Comparison of ENCODE assay signal across 15 cellular contexts in genomic region chr9:130194406-130194932, GRCh38. TPM values are rescaled to one million over a fixed set of nuclear protein-coding genes. Genes with fewer than 3 reads are reported as not detected.
DNase-seq lines count a peak whose midpoint lies in the region; ATAC-seq and TF ChIP-seq lines count a peak whose summit lies in the region.
"Had no signal": no experiment of that assay in that cellular context is flagged by ENCODE, and none has a peak within 500 bp of the region (broad histone marks: within the 10 kb centered on the region; RNA-seq: fewer than 3 reads in every experiment).

No MANE protein-coding gene starts in this region.

- H4K8ac ChIP-seq in trophoblast cell (ENCODE audit: low read depth, low read length): no peak overlapping the region

- no peak overlapping the region for H2BK12ac ChIP-seq in trophoblast cell (ENCODE audit: low read length)

- no peak overlapping the region for H2AFZ ChIP-seq in trophoblast cell (ENCODE audit: insufficient read depth, low read length, poor library complexity)

- no peaks in the 10 kb centered on the region for H3K9me3 ChIP-seq in BE2C
- H3K9me3 ChIP-seq in RWPE2 (ENCODE audit: severe bottlenecking): no peaks in the 10 kb centered on the region
- H3K9me3 ChIP-seq in trophoblast cell (ENCODE audit: insufficient read depth, low read depth, low read length): no peaks in the 10 kb centered on the region
- H3K9me3 ChIP-seq: HAP-1 had no signal

- peak overlapping the region; percentile 9 for H3K4ac ChIP-seq in trophoblast cell (ENCODE audit: low read depth, low read length)

- H4K12ac ChIP-seq in trophoblast cell (ENCODE audit: low read depth, low read length): no peak overlapping the region

- no peak overlapping the region for H3K23ac ChIP-seq in trophoblast cell (ENCODE audit: low read length)

- H3K4me3 ChIP-seq in BE2C (ENCODE audit: low read depth, low read length) (peak overlapping the region; percentile 36), RWPE2 (ENCODE audit: severe bottlenecking) (no peak overlapping the region), trophoblast cell (ENCODE audit: low read depth, low read length) (no peak overlapping the region)
- H3K4me3 ChIP-seq: HAP-1 had no signal

- H4K91ac ChIP-seq in trophoblast cell (ENCODE audit: low read depth, low read length): no peak overlapping the region

- H3K14ac ChIP-seq in trophoblast cell (ENCODE audit: low read length): no peak overlapping the region

- no peak overlapping the region for H3K9ac ChIP-seq in trophoblast cell (ENCODE audit: low read length)

- H3K4me2 ChIP-seq in trophoblast cell (ENCODE audit: low read length): no peak overlapping the region

- peak overlapping the region; percentile 25 for H3K18ac ChIP-seq in trophoblast cell (ENCODE audit: low read length)

- H3K27ac ChIP-seq in RWPE2 (ENCODE audit: poor library complexity, severe bottlenecking): no peak overlapping the region
- H3K27ac ChIP-seq in trophoblast cell (ENCODE audit: low read depth, low read length): no peak overlapping the region
- H3K27ac ChIP-seq: epithelial cell of prostate had no signal

- H3K36me3 ChIP-seq in BE2C: peaks cover 7% of the 10 kb centered on the region
- H3K36me3 ChIP-seq in RWPE2 (ENCODE audit: low read depth): no peaks in the 10 kb centered on the region
- H3K36me3 ChIP-seq in trophoblast cell (ENCODE audit: control insufficient read depth in 1 of 2, insufficient read depth in 2 of 2, low read length in 2 of 2): peaks cover 0 to 3% of the 10 kb centered on the region in 2 experiments
- H3K36me3 ChIP-seq: HAP-1 had no signal

- H3K27me3 ChIP-seq in BE2C (no peaks in the 10 kb centered on the region), RWPE2 (ENCODE audit: insufficient read depth, poor library complexity, severe bottlenecking) (no peaks in the 10 kb centered on the region), trophoblast cell (ENCODE audit: insufficient read depth, low read length) (no peaks in the 10 kb centered on the region)

- peaks cover 2% of the 10 kb centered on the region for H3K79me2 ChIP-seq in trophoblast cell (ENCODE audit: control insufficient read depth, insufficient read depth, low read length, poor library complexity)

- H3K36me3 Mint-ChIP-seq in activated CD4-positive, alpha-beta T cell treated with anti-CD3 and anti-CD28 coated beads, Interleukin-2, amount 10 ng/mL, durations not matched to agents 7 days and 5 days (ENCODE audit: low read depth): no peaks in the 10 kb centered on the region
- H3K36me3 Mint-ChIP-seq: activated CD8-positive, alpha-beta memory T cell treated with anti-CD3 and anti-CD28 coated beads, Interleukin-2, amount 10 ng/mL, durations not matched to agents 7 days and 5 days; CD8-positive, alpha-beta T cell had no signal

- peak; percentile 20; the same call in 2 of the 3 replicates for ATAC-seq in RWPE2 (ENCODE audit: low read depth)
- ATAC-seq in esophagus mucosa: peak; percentile 24
- ATAC-seq: activated CD8-positive, alpha-beta memory T cell treated with anti-CD3 and anti-CD28 coated beads, Interleukin-2, amount 10 ng/mL, durations not matched to agents 7 days and 5 days; CD8-positive, alpha-beta T cell had no signal

- no CpG with 5 or more reads among the region's 6 CpGs for WGBS in trophoblast cell (ENCODE audit: extremely low coverage, insufficient coverage, insufficient read length)

- CTCF ChIA-PET in activated CD4-positive, alpha-beta T cell treated with anti-CD3 and anti-CD28 coated beads, Interleukin-2, amount 10 ng/mL, durations not matched to agents 7 days and 5 days (lab: Charles Lee): no interaction called here

- no peak overlapping the region for H3K4me3 Mint-ChIP-seq in activated CD4-positive, alpha-beta T cell treated with anti-CD3 and anti-CD28 coated beads, Interleukin-2, amount 10 ng/mL, durations not matched to agents 7 days and 5 days
- H3K4me3 Mint-ChIP-seq: activated CD8-positive, alpha-beta memory T cell treated with anti-CD3 and anti-CD28 coated beads, Interleukin-2, amount 10 ng/mL, durations not matched to agents 7 days and 5 days; CD8-positive, alpha-beta T cell had no signal

- peaks cover 82% of the 10 kb centered on the region for H3K4me1 ChIP-seq in BE2C
- peaks cover 13% of the 10 kb centered on the region for H3K4me1 ChIP-seq in RWPE2 (ENCODE audit: insufficient read depth, poor library complexity, severe bottlenecking)
- peaks cover 6% of the 10 kb centered on the region in 2 experiments for H3K4me1 ChIP-seq in trophoblast cell (ENCODE audit: control insufficient read depth in 1 of 2, insufficient read depth in 2 of 2, low read length in 2 of 2)
- H3K4me1 ChIP-seq: HAP-1 had no signal

- no peak overlapping the region for H2BK120ac ChIP-seq in trophoblast cell (ENCODE audit: insufficient read depth, low read length, poor library complexity)

- POLR2A ChIA-PET in activated CD4-positive, alpha-beta T cell treated with anti-CD3 and anti-CD28 coated beads, Interleukin-2, amount 10 ng/mL, durations not matched to agents 7 days and 5 days (lab: Charles Lee): no interaction called here

- no peaks in the 10 kb centered on the region for H3K9me3 Mint-ChIP-seq in activated CD4-positive, alpha-beta T cell treated with anti-CD3 and anti-CD28 coated beads, Interleukin-2, amount 10 ng/mL, durations not matched to agents 7 days and 5 days
- H3K9me3 Mint-ChIP-seq: CD8-positive, alpha-beta T cell had no signal

- no peak overlapping the region for H2AK5ac ChIP-seq in trophoblast cell (ENCODE audit: low read length)

- no peak overlapping the region for H2BK5ac ChIP-seq in trophoblast cell (ENCODE audit: low read depth, low read length, poor library complexity)

- no peak for DNase-seq in BE2C
- no peak for DNase-seq in RWPE2 (ENCODE audit: low spot score)
- DNase-seq in trophoblast cell: no peak
- no peak for DNase-seq in NCI-H2029 treated with DMSO at 0.1 percent for 48 hours (lab: John Stamatoyannopoulos, UW)
- no peak for DNase-seq in OCI-M2 (lab: John Stamatoyannopoulos, UW; ENCODE audit: unreplicated experiment)
- no peak for DNase-seq in amniotic stem cell (lab: John Stamatoyannopoulos, UW)
- no peak for DNase-seq in activated CD4-positive, alpha-beta T cell treated with anti-CD3 and anti-CD28 coated beads, Interleukin-2, amount 10 ng/mL, durations not matched to agents 7 days and 5 days
- DNase-seq: activated CD8-positive, alpha-beta memory T cell treated with anti-CD3 and anti-CD28 coated beads, Interleukin-2, amount 10 ng/mL, durations not matched to agents 7 days and 5 days; Kasumi-1; stimulated activated naive CD4-positive, alpha-beta T cell treated with Interleukin-2 at 50 U/mL for 16 hours; T-helper 9 cell had no signal

- H3K27me3 Mint-ChIP-seq in activated CD4-positive, alpha-beta T cell treated with anti-CD3 and anti-CD28 coated beads, Interleukin-2, amount 10 ng/mL, durations not matched to agents 7 days and 5 days: no peaks in the 10 kb centered on the region
- H3K27me3 Mint-ChIP-seq: activated CD8-positive, alpha-beta memory T cell treated with anti-CD3 and anti-CD28 coated beads, Interleukin-2, amount 10 ng/mL, durations not matched to agents 7 days and 5 days had no signal

- TF ChIP-seq CTCF in BE2C (IDR thresholded peaks at IDR 0.05; ENCODE audit: low read depth, low read length) (no peak), RWPE2 (IDR thresholded peaks at IDR 0.05; ENCODE audit: poor library complexity, severe bottlenecking) (no peak)

- H3K27ac Mint-ChIP-seq in activated CD4-positive, alpha-beta T cell treated with anti-CD3 and anti-CD28 coated beads, Interleukin-2, amount 10 ng/mL, durations not matched to agents 7 days and 5 days: no peak overlapping the region
- H3K27ac Mint-ChIP-seq: activated CD8-positive, alpha-beta memory T cell treated with anti-CD3 and anti-CD28 coated beads, Interleukin-2, amount 10 ng/mL, durations not matched to agents 7 days and 5 days; CD8-positive, alpha-beta T cell had no signal

- no peaks in the 10 kb centered on the region for H3K79me1 ChIP-seq in trophoblast cell (ENCODE audit: low read length)

- H3K4me1 Mint-ChIP-seq in activated CD4-positive, alpha-beta T cell treated with anti-CD3 and anti-CD28 coated beads, Interleukin-2, amount 10 ng/mL, durations not matched to agents 7 days and 5 days: no peaks in the 10 kb centered on the region
- H3K4me1 Mint-ChIP-seq: activated CD8-positive, alpha-beta memory T cell treated with anti-CD3 and anti-CD28 coated beads, Interleukin-2, amount 10 ng/mL, durations not matched to agents 7 days and 5 days had no signal

RNA-seq across cellular contexts. Expression of gene NCS1, which starts 22.3 kb away (rescaled TPM):
- 82.1 TPM for polyA plus RNA-seq in BE2C (2012; ENCODE audit: insufficient read depth, insufficient read length, low read depth)
- 19.7 TPM for total RNA-seq in esophagus mucosa
- polyA plus RNA-seq in trophoblast cell (2013): 24.9 and 25.0 TPM in 2 replicates
- 1 to 10 TPM; 1.0 to 1.2 TPM for total RNA-seq in activated CD4-positive, alpha-beta T cell treated with anti-CD3 and anti-CD28 coated beads, Interleukin-2, amount 10 ng/mL, durations not matched to agents 7 days and 5 days
